8 cellular contexts compared by ENCODE assay signal in genomic region chr1:5286244-5286643, GRCh38.
A peak's percentile ranks its signal among the peaks of the same experiment; 100 is the strongest.
DNase-seq lines count a peak whose midpoint lies in the region; ATAC-seq, FAIRE-seq and TF ChIP-seq lines count a peak whose summit lies in the region.
"Had no signal": no experiment of that assay in that cellular context is flagged by ENCODE, and none has a peak within 500 bp of the region (broad histone marks: within the 10 kb centered on the region; RNA-seq: fewer than 3 reads in every experiment).

No MANE protein-coding gene starts in this region.

- intact Hi-C loops in pancreas (cut with DNase I) = no loop called here

- no peak overlapping the region for H2BK120ac ChIP-seq in mesenchymal stem cell (ENCODE audit: low read depth, low read length)

- no peak overlapping the region for H2BK15ac ChIP-seq in mesenchymal stem cell (ENCODE audit: low read depth, poor library complexity, severe bottlenecking)

- H3K18ac ChIP-seq in mesenchymal stem cell (ENCODE audit: low read depth in 1 of 2, low read length in 2 of 2) = no peak overlapping the region

- peak; percentile 2 for DNase-seq in OCI-M1 (lab: John Stamatoyannopoulos, UW)
- peak; percentile 31 for DNase-seq in activated T-helper 1 cell treated with Interleukin-2 at 50 U/mL for 16 hours (ENCODE audit: low read depth)
- peak; percentile 2 to 32 for DNase-seq in stimulated activated CD4-positive, alpha-beta T cell treated with anti-CD3 and anti-CD28 coated beads, Interleukin-2, amount 100 ng/mL, for 48 hours
- DNase-seq in dedifferentiated amniotic fluid mesenchymal stem cell (ENCODE audit: extremely low spot score) = no peak
- no peak for DNase-seq in pancreas
- DNase-seq in mesenchymal stem cell = no peak

- no peak overlapping the region for H2AK5ac ChIP-seq in mesenchymal stem cell (ENCODE audit: low read length, severe bottlenecking)

- H3K14ac ChIP-seq in mesenchymal stem cell (ENCODE audit: low read length in 2 of 2) = no peak overlapping the region

- H3K23ac ChIP-seq in mesenchymal stem cell (ENCODE audit: low read length in 2 of 2) = no peak overlapping the region

- no peak overlapping the region for H3K4me2 ChIP-seq in mesenchymal stem cell (ENCODE audit: low read length, poor library complexity, severe bottlenecking)

- H3K9me3 ChIP-seq in pancreas (no peaks in the 10 kb centered on the region), mesenchymal stem cell (ENCODE audit: control insufficient read depth, low read length) (peaks cover 9% of the 10 kb centered on the region)
- H3K9me3 ChIP-seq: ascending aorta had no signal

- no peak for FAIRE-seq in pancreas (lab: Jason Lieb, UNC)

- no peaks in the 10 kb centered on the region for H3K36me3 ChIP-seq in pancreas
- no peaks in the 10 kb centered on the region for H3K36me3 ChIP-seq in mesenchymal stem cell (ENCODE audit: control insufficient read depth in 1 of 2, insufficient read depth in 2 of 2, low read depth in 1 of 2, low read length in 2 of 2)
- H3K36me3 ChIP-seq: ascending aorta had no signal

- H4K8ac ChIP-seq in mesenchymal stem cell (ENCODE audit: low read length) = no peak overlapping the region

- H2BK5ac ChIP-seq in mesenchymal stem cell (ENCODE audit: low read depth, low read length, poor library complexity, severe bottlenecking) = no peak overlapping the region

- no peak overlapping the region for H3K4me3 ChIP-seq in pancreas
- no peak overlapping the region for H3K4me3 ChIP-seq in mesenchymal stem cell (ENCODE audit: insufficient read depth in 1 of 2, low read depth in 1 of 2, low read length in 2 of 2)
- H3K4me3 ChIP-seq: ascending aorta had no signal

- H3K27me3 ChIP-seq in pancreas (no peaks in the 10 kb centered on the region), mesenchymal stem cell (ENCODE audit: control insufficient read depth in 1 of 2, insufficient read depth in 1 of 2, low read length in 2 of 2) (no peaks in the 10 kb centered on the region)
- H3K27me3 ChIP-seq: ascending aorta had no signal

- TF ChIP-seq CTCF in GM12873 (IDR thresholded peaks at IDR 0.05; ENCODE audit: insufficient read depth, low read depth, low read length, missing control alignments) = peak; percentile 59
- no peak for TF ChIP-seq CTCF in pancreas (IDR thresholded peaks at IDR 0.05)

- ATAC-seq in pancreas = no peak

- no peak overlapping the region for H2AFZ ChIP-seq in mesenchymal stem cell (ENCODE audit: low read depth, low read length)

- no peak overlapping the region for H3K4ac ChIP-seq in mesenchymal stem cell (ENCODE audit: low read depth in 1 of 2, low read length in 2 of 2)

- H3K27ac ChIP-seq in pancreas = no peak overlapping the region
- no peak overlapping the region for H3K27ac ChIP-seq in mesenchymal stem cell (ENCODE audit: low read length, poor library complexity, severe bottlenecking)
- H3K27ac ChIP-seq: ascending aorta had no signal

- WGBS in pancreas, 2 donors = 74 to 80% methylated on average over 2 of the region's 2 CpGs
- WGBS in mesenchymal stem cell = 48% methylated on average over 2 of the region's 2 CpGs

- no peak overlapping the region for H3K9ac ChIP-seq in mesenchymal stem cell (ENCODE audit: low read length)

- H3K4me1 ChIP-seq in pancreas = no peaks in the 10 kb centered on the region
- no peaks in the 10 kb centered on the region for H3K4me1 ChIP-seq in mesenchymal stem cell (ENCODE audit: control insufficient read depth, insufficient read depth, low read depth, low read length)
- H3K4me1 ChIP-seq: ascending aorta had no signal

- no peak overlapping the region for H2BK12ac ChIP-seq in mesenchymal stem cell (ENCODE audit: low read length in 2 of 2)

- no peak overlapping the region for H4K91ac ChIP-seq in mesenchymal stem cell (ENCODE audit: low read length)

- no peaks in the 10 kb centered on the region for H3K79me1 ChIP-seq in mesenchymal stem cell (replicated peaks; ENCODE audit: low read length, poor library complexity, severe bottlenecking)

Comparison
In these comparisons a context has a peak if more than half of its experiments do, and no peak if none do; other contexts are left out.
1. DNase-seq: peak in OCI-M1 (single experiment), activated T-helper 1 cell treated with Interleukin-2 at 50 U/mL for 16 hours (single experiment) and stimulated activated CD4-positive, alpha-beta T cell treated with anti-CD3 and anti-CD28 coated beads, Interleukin-2, amount 100 ng/mL, for 48 hours (2 of 2); none in dedifferentiated amniotic fluid mesenchymal stem cell (single experiment), pancreas (0 of 6) and mesenchymal stem cell (single experiment).